ENCODE assay signal across 8 cellular contexts in the genomic region with DNA sequence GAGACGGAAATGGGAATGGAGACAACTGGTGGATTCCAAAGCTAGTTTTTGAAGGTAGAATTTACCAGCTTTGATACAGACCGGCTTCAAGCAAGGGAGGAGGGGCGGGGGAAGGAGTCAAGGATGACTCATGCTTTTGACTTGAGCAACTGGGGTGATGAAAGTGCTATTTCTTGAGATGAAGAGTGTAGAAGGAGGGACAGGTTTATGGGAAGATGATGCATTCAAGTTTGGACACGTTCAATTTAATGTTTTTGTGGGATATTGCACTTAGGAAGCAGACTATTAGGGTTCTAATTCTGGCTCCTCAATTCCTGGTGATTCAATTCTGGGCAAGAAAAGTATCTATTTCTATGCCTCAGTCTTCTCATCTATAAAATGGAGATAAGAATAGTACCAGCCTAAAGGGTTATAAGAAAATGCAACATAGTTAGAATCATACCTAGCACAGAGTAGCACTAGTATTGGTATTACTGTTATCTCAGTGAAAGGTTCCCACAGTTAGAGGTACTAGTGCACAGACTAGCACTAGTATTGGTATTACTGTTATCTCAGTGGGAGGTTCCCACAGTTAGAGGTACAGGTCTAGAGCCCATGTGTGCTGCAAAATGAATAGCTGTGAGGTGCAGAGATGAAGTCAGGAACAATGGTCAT.
DNase-seq lines count a peak whose midpoint lies in the region; ATAC-seq and TF ChIP-seq lines count a peak whose summit lies in the region.
"Had no signal": no experiment of that assay in that cellular context is flagged by ENCODE, and none has a peak within 500 bp of the region (broad histone marks: within the 10 kb centered on the region; RNA-seq: fewer than 3 reads in every experiment).

No MANE protein-coding gene starts in this region.

- H3K9ac ChIP-seq in mucosa of rectum (ENCODE audit: low read depth in 1 of 2, low read length in 2 of 2): no peak overlapping the region

- intact Hi-C loops in tibial artery (cut with DNase I; ENCODE audit: low total_unique reads): no loop called here

- DNase-seq in RPMI8226: peak; percentile 23
- DNase-seq in astrocyte of the spinal cord (ENCODE audit: low read depth, low spot score): peak; percentile 88
- peak; percentile 71 to 77 for DNase-seq in tibial artery
- DNase-seq in superior temporal gyrus (ENCODE audit: extremely low spot score): no peak

- H3K27me3 ChIP-seq in mucosa of rectum (ENCODE audit: control insufficient read depth in 2 of 2, insufficient read depth in 2 of 2, low read length in 2 of 2) (peaks cover 10 to 12% of the 10 kb centered on the region in 2 donors), tibial artery (peaks cover 0 to 13% of the 10 kb centered on the region in 2 donors)
- H3K27me3 ChIP-seq: ascending aorta had no signal

- H3K36me3 ChIP-seq in mucosa of rectum (ENCODE audit: control insufficient read depth in 2 of 2, insufficient read depth in 2 of 2, low read length in 2 of 2) (no peaks in the 10 kb centered on the region), tibial artery (no peaks in the 10 kb centered on the region)
- H3K36me3 ChIP-seq: ascending aorta had no signal

- H3K27ac ChIP-seq in mucosa of rectum (ENCODE audit: low read depth in 2 of 2, low read length in 2 of 2) (peak overlapping the region; percentile 28 to 62), tibial artery (no peak overlapping the region)

- no peak overlapping the region for H3K4me3 ChIP-seq in astrocyte of the spinal cord (ENCODE audit: low read depth, low read length)
- no peak overlapping the region for H3K4me3 ChIP-seq in mucosa of rectum (ENCODE audit: low read length in 2 of 2)
- H3K4me3 ChIP-seq in tibial artery: no peak overlapping the region
- H3K4me3 ChIP-seq: ascending aorta had no signal

- in situ Hi-C loops in astrocyte of the spinal cord (cut with HindIII; ENCODE audit: low sequenced_read_pairs): no loop called here

- H3K9me3 ChIP-seq in mucosa of rectum (ENCODE audit: control insufficient read depth in 2 of 2, low read length in 2 of 2) (no peaks in the 10 kb centered on the region), tibial artery (no peaks in the 10 kb centered on the region)
- H3K9me3 ChIP-seq: ascending aorta had no signal

- ATAC-seq in GM18873 (IDR thresholded peaks at IDR 0.05; ENCODE audit: low FRiP score, unreplicated experiment) (peak; percentile 92), HG02884 (IDR thresholded peaks at IDR 0.05; ENCODE audit: unreplicated experiment) (peak; percentile 97)

- peaks cover 0 to 10% of the 10 kb centered on the region in 2 donors for H3K4me1 ChIP-seq in mucosa of rectum (ENCODE audit: control insufficient read depth in 2 of 2, insufficient read depth in 2 of 2, low read length in 2 of 2)
- peaks cover 0 to 21% (median 13%) of the 10 kb centered on the region in 4 donors for H3K4me1 ChIP-seq in tibial artery

- TF ChIP-seq CTCF in astrocyte of the spinal cord (IDR thresholded peaks at IDR 0.05; ENCODE audit: low read depth, low read length) (no peak), tibial artery (IDR thresholded peaks at IDR 0.05) (no peak)

Comparison
In these comparisons a context has a peak if more than half of its experiments do, and no peak if none do; other contexts are left out.
1. H3K27ac ChIP-seq: peak in mucosa of rectum (2 of 2); none in tibial artery (0 of 2).